Comparison of ENCODE assay signal across 15 cellular contexts in genomic region chr19:18490719-18491118, GRCh38.
"Had no signal": no experiment of that assay in that cellular context is flagged by ENCODE, and none has a peak within 500 bp of the region (broad histone marks: within the 10 kb centered on the region; RNA-seq: fewer than 3 reads in every experiment).

No MANE protein-coding gene starts in this region.

- H3K36me3 Mint-ChIP-seq: activated naive CD8-positive, alpha-beta T cell; WTC11 had no signal

- H3K27ac Mint-ChIP-seq: activated naive CD8-positive, alpha-beta T cell; activated T-cell treated with anti-CD3 and anti-CD28 coated beads, Interleukin-2, amount 50 U/mL, for 72 hours; dendritic cell treated with granulocyte-macrophage colony-stimulating factor and Interleukin-4, amounts not matched to agents 40 ng/mL and 50 ng/mL, for 4 days; WTC11 had no signal

- H3K9me3 ChIP-seq: gastroesophageal sphincter, tibial nerve, uterus had no signal

- H3K4me3 ChIP-seq: gastroesophageal sphincter, tibial nerve, uterus had no signal

- H3K9me3 Mint-ChIP-seq: activated T-cell treated with anti-CD3 and anti-CD28 coated beads, Interleukin-2, amount 50 U/mL, for 72 hours; dendritic cell treated with granulocyte-macrophage colony-stimulating factor and Interleukin-4, amounts not matched to agents 40 ng/mL and 50 ng/mL, for 4 days; WTC11 had no signal

- H3K36me3 ChIP-seq: gastroesophageal sphincter, tibial nerve, uterus had no signal

- H3K27me3 Mint-ChIP-seq: activated naive CD8-positive, alpha-beta T cell; dendritic cell treated with granulocyte-macrophage colony-stimulating factor and Interleukin-4, amounts not matched to agents 40 ng/mL and 50 ng/mL, for 4 days had no signal

- H3K27me3 ChIP-seq: gastroesophageal sphincter, tibial nerve, uterus had no signal

- ATAC-seq: activated T-cell treated with anti-CD3 and anti-CD28 coated beads, Interleukin-2, amount 50 U/mL, for 72 hours; gastroesophageal sphincter; WTC11 had no signal

- H3K27ac ChIP-seq: gastroesophageal sphincter, tibial nerve, uterus had no signal

- H3K4me3 Mint-ChIP-seq: activated naive CD8-positive, alpha-beta T cell; activated T-cell treated with anti-CD3 and anti-CD28 coated beads, Interleukin-2, amount 50 U/mL, for 72 hours; dendritic cell treated with granulocyte-macrophage colony-stimulating factor and Interleukin-4, amounts not matched to agents 40 ng/mL and 50 ng/mL, for 4 days; WTC11 had no signal

- DNase-seq: activated CD4-positive, alpha-beta T cell treated with anti-CD3 and anti-CD28 coated beads for 4 hours; activated CD8-positive, alpha-beta memory T cell treated with anti-CD3 and anti-CD28 coated beads, Interleukin-2, amount 50 U/mL, for 48 hours; activated gamma-delta T cell treated with Interleukin-2 at 50 U/mL for 16 hours; activated T-cell treated with anti-CD3 and anti-CD28 coated beads, Interleukin-2, amount 50 U/mL, for 72 hours; effector memory CD4-positive, alpha-beta T cell; midbrain; stimulated activated CD4-positive, alpha-beta T cell treated with anti-CD3 and anti-CD28 coated beads, Interleukin-15, amount 100 ng/mL, for 24 hours; stimulated activated CD4-positive, alpha-beta T cell treated with anti-CD3 and anti-CD28 coated beads, Interleukin-4, amount 100 ng/mL, for 1 hour; stimulated activated naive CD4-positive, alpha-beta T cell treated with Interleukin-2 at 50 U/mL for 16 hours; uterus had no signal
